In genomic region chr2:20350753-20351554, GRCh38 we compare ENCODE assay signal across 8 cellular contexts. TPM values are rescaled to one million over a fixed set of nuclear protein-coding genes. Genes with fewer than 3 reads are reported as not detected.
DNase-seq lines count a peak whose midpoint lies in the region; ATAC-seq and TF ChIP-seq lines count a peak whose summit lies in the region.

PUM2 (minus strand) TSS chr2:20350844; CDS start chr2:20327360, 23,484 bp downstream.

- intact Hi-C loops in head of caudate nucleus (cut with DNase I) = loop anchor here (10.0 kb wide), 1 partner anchor 294 kb away; no protein-coding TSS in a partner anchor

- POLR2A ChIA-PET in activated naive CD8-positive, alpha-beta T cell treated with anti-CD3 and anti-CD28 coated beads, Interleukin-2, amount 10 ng/mL, durations not matched to agents 7 days and 5 days (lab: Charles Lee) = interaction anchor here (0.7 to 2.9 kb wide), 11 partner anchors 10 to 300 kb away, joined by 3 to 23 read pairs (median 4); partner anchors contain the start of genes HS1BP3 and LAPTM4A

- H3K9me2 ChIP-seq in SU-DHL-6 (replicated peaks; ENCODE audit: insufficient read depth, low read length) = no peaks in the 10 kb centered on the region

- peaks cover 27 to 48% of the 10 kb centered on the region in 2 donors for H3K4me1 ChIP-seq in thoracic aorta (ENCODE audit: control insufficient read depth in 1 of 2, low read depth in 2 of 2)

- TF ChIP-seq CTCF in GM12875 (IDR thresholded peaks at IDR 0.05; ENCODE audit: borderline replicate concordance, insufficient read depth, low read depth, low read length) (no peak), SU-DHL-6 (IDR thresholded peaks at IDR 0.05; ENCODE audit: insufficient read depth, low read length, poor library complexity, severe bottlenecking) (no peak), osteocyte (IDR thresholded peaks at IDR 0.05) (no peak), thoracic aorta (IDR thresholded peaks at IDR 0.05) (no peak)

- no peaks in the 10 kb centered on the region for H3K9me3 Mint-ChIP-seq in activated naive CD8-positive, alpha-beta T cell treated with anti-CD3 and anti-CD28 coated beads, Interleukin-2, amount 10 ng/mL, durations not matched to agents 7 days and 5 days
- H3K9me3 Mint-ChIP-seq in osteocyte (ENCODE audit: unreplicated experiment) = no peaks in the 10 kb centered on the region

- H3K36me3 Mint-ChIP-seq in activated naive CD8-positive, alpha-beta T cell treated with anti-CD3 and anti-CD28 coated beads, Interleukin-2, amount 10 ng/mL, durations not matched to agents 7 days and 5 days = peaks cover 19% of the 10 kb centered on the region
- H3K36me3 Mint-ChIP-seq in osteocyte (ENCODE audit: unreplicated experiment) = no peaks in the 10 kb centered on the region

- ATAC-seq in HG02763 (IDR thresholded peaks at IDR 0.05; ENCODE audit: unreplicated experiment) (peak; percentile 84), thoracic aorta (ENCODE audit: insufficient number of reproducible peaks, low FRiP score, low read depth) (peak; percentile 95)
- peak; percentile 85 for ATAC-seq in activated naive CD8-positive, alpha-beta T cell treated with anti-CD3 and anti-CD28 coated beads, Interleukin-2, amount 10 ng/mL, durations not matched to agents 7 days and 5 days (ENCODE audit: low read depth)

- H3K9ac ChIP-seq in SU-DHL-6 (ENCODE audit: low read length) = peak within 1 kb of the TSS; percentile 99

- DNase-seq in NCI-H1417 (lab: John Stamatoyannopoulos, UW) = peak; percentile 99 to 100 (median 99)
- DNase-seq in activated naive CD8-positive, alpha-beta T cell treated with anti-CD3 and anti-CD28 coated beads, Interleukin-2, amount 10 ng/mL, durations not matched to agents 7 days and 5 days = peak; percentile 98
- DNase-seq in head of caudate nucleus = peak; percentile 77 to 97 (median 92)
- DNase-seq in osteocyte (ENCODE audit: extremely low spot score, unreplicated experiment) = peak; percentile 98
- DNase-seq in thoracic aorta (ENCODE audit: low spot score) = peak; percentile 74

- H3K9me3 ChIP-seq in SU-DHL-6 (ENCODE audit: insufficient read depth, low read length) (no peaks in the 10 kb centered on the region), thoracic aorta (no peaks in the 10 kb centered on the region)

- H3K4me3 Mint-ChIP-seq in activated naive CD8-positive, alpha-beta T cell treated with anti-CD3 and anti-CD28 coated beads, Interleukin-2, amount 10 ng/mL, durations not matched to agents 7 days and 5 days = peak within 1 kb of the TSS; percentile 93
- peak within 1 kb of the TSS; percentile 93 for H3K4me3 Mint-ChIP-seq in osteocyte (ENCODE audit: unreplicated experiment)

- H3K4me2 ChIP-seq in SU-DHL-6 (ENCODE audit: low read depth, low read length, poor library complexity, severe bottlenecking) = peak within 1 kb of the TSS; percentile 86

- peaks cover 19% of the 10 kb centered on the region; the same call in 1 of the 2 replicates for H3F3A ChIP-seq in SU-DHL-6 (ENCODE audit: insufficient read depth)

- H3K4me1 Mint-ChIP-seq in activated naive CD8-positive, alpha-beta T cell treated with anti-CD3 and anti-CD28 coated beads, Interleukin-2, amount 10 ng/mL, durations not matched to agents 7 days and 5 days = peaks cover 30% of the 10 kb centered on the region
- H3K4me1 Mint-ChIP-seq in osteocyte (ENCODE audit: unreplicated experiment) = peaks cover 36% of the 10 kb centered on the region

- H3K27me3 ChIP-seq in SU-DHL-6 (ENCODE audit: low read length) (no peaks in the 10 kb centered on the region), thoracic aorta (replicated peaks; ENCODE audit: insufficient read depth) (no peaks in the 10 kb centered on the region)

- peaks cover 45% of the 10 kb centered on the region for H3K79me2 ChIP-seq in SU-DHL-6 (ENCODE audit: insufficient read depth, low read length)

- peak within 1 kb of the TSS; percentile 88 for H3K27ac Mint-ChIP-seq in activated naive CD8-positive, alpha-beta T cell treated with anti-CD3 and anti-CD28 coated beads, Interleukin-2, amount 10 ng/mL, durations not matched to agents 7 days and 5 days
- H3K27ac Mint-ChIP-seq in osteocyte (ENCODE audit: unreplicated experiment) = peak within 1 kb of the TSS; percentile 81

- H3K36me3 ChIP-seq in SU-DHL-6 (ENCODE audit: low read length) (peaks cover 3% of the 10 kb centered on the region; the same call in 1 of the 2 replicates), thoracic aorta (no peaks in the 10 kb centered on the region)

- H2AFZ ChIP-seq in SU-DHL-6 (ENCODE audit: low read depth, low read length, severe bottlenecking) = peak within 1 kb of the TSS; percentile 78

- H4K20me1 ChIP-seq in SU-DHL-6 (ENCODE audit: low read depth, low read length) = peaks cover 32% of the 10 kb centered on the region

- peak within 1 kb of the TSS; percentile 82 for H3K4me3 ChIP-seq in GM12875 (ENCODE audit: low read depth, low read length)
- H3K4me3 ChIP-seq in SU-DHL-6 (ENCODE audit: insufficient read depth, low read length, poor library complexity, severe bottlenecking) = peak within 1 kb of the TSS; percentile 80
- H3K4me3 ChIP-seq in thoracic aorta = peak within 1 kb of the TSS; percentile 83

- H3K27ac ChIP-seq in SU-DHL-6 (ENCODE audit: low read depth, low read length) (peak within 1 kb of the TSS; percentile 96), thoracic aorta (peak within 1 kb of the TSS; percentile 90 to 97)

- H3K27me3 Mint-ChIP-seq in activated naive CD8-positive, alpha-beta T cell treated with anti-CD3 and anti-CD28 coated beads, Interleukin-2, amount 10 ng/mL, durations not matched to agents 7 days and 5 days = no peaks in the 10 kb centered on the region
- no peaks in the 10 kb centered on the region for H3K27me3 Mint-ChIP-seq in osteocyte (ENCODE audit: unreplicated experiment)

RNA-seq across cellular contexts. Expression of gene PUM2, which starts in this region (rescaled TPM):
- total RNA-seq in activated naive CD8-positive, alpha-beta T cell treated with anti-CD3 and anti-CD28 coated beads, Interleukin-2, amount 10 ng/mL, durations not matched to agents 7 days and 5 days = 100 to 1,000 TPM; 133 to 134 TPM
- total RNA-seq in osteocyte (82.2 and 86.4 TPM in 2 replicates), thoracic aorta (10 to 100 TPM; 45.4 to 88.7 TPM)

Comparison
In these comparisons a context has a peak if more than half of its experiments do, and no peak if none do; other contexts are left out.
1. Peak in every context shown above with its lines: DNase-seq, ATAC-seq, H3K4me3 ChIP-seq and H3K27ac ChIP-seq.